Comparison of ENCODE assay signal across 19 cellular contexts in the genomic region with DNA sequence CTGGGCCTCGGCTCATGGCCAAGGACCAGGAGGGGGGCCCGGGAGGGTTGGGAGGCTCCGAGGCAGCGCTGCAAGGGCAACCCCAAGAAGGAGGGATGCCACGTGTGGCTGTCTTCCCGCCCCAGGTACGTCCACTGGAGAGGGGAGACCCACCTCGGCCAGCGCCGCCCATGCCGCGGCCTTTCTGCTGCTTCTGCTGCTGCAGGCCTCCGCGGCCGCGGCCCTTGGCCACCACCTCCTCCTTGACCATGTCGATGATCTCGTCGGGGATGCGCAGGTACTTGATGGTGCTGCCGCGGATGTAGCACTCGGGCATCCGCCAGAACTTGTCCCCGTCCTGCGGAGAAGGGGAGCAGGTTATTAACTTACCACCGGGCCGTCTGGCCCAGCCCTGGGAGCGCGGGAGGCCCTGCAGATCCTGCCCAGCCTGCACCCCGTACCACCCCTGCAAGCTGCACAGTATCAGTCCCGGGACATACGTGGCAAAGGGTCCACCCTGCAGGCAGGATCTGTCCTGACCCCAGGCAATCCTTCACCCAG.
"Had no signal": no experiment of that assay in that cellular context is flagged by ENCODE, and none has a peak within 500 bp of the region (broad histone marks: within the 10 kb centered on the region; RNA-seq: fewer than 3 reads in every experiment).

No MANE protein-coding gene starts in this region.

- H3K4me2 ChIP-seq: neural progenitor cell had no signal

- H3K4me3 Mint-ChIP-seq: activated CD4-positive, alpha-beta memory T cell treated with anti-CD3 and anti-CD28 coated beads for 36 hours; activated T-cell treated with anti-CD3 and anti-CD28 coated beads, Interleukin-2, amount 50 U/mL, for 72 hours; neural progenitor cell; T-helper 17 cell had no signal

- H3K9ac ChIP-seq: neural progenitor cell, parathyroid adenoma had no signal

- H3K27me3 Mint-ChIP-seq: activated CD4-positive, alpha-beta memory T cell treated with anti-CD3 and anti-CD28 coated beads for 36 hours; naive B cell; T-helper 17 cell had no signal

- ATAC-seq: activated T-cell treated with anti-CD3 and anti-CD28 coated beads, Interleukin-2, amount 50 U/mL, for 72 hours; left lung; T-helper 17 cell had no signal

- H3K36me3 Mint-ChIP-seq: naive B cell had no signal

- H3K9me3 ChIP-seq: esophagus squamous epithelium, left lung, transverse colon had no signal

- H3K27ac Mint-ChIP-seq: activated T-cell treated with anti-CD3 and anti-CD28 coated beads, Interleukin-2, amount 50 U/mL, for 72 hours; T-helper 17 cell had no signal

- H3K9me3 Mint-ChIP-seq: activated CD4-positive, alpha-beta memory T cell treated with anti-CD3 and anti-CD28 coated beads for 36 hours; activated T-cell treated with anti-CD3 and anti-CD28 coated beads, Interleukin-2, amount 50 U/mL, for 72 hours; naive B cell; neural progenitor cell had no signal

- FAIRE-seq: endothelial cell of umbilical vein, kidney had no signal

- H3K4me3 ChIP-seq: esophagus squamous epithelium, left lung, neural progenitor cell, transverse colon had no signal

- H3K27me3 ChIP-seq: esophagus squamous epithelium, left lung, neural progenitor cell, transverse colon had no signal

- H2AFZ ChIP-seq: neural progenitor cell, parathyroid adenoma had no signal

- DNase-seq: activated CD4-positive, alpha-beta memory T cell treated with anti-CD3 and anti-CD28 coated beads for 36 hours; activated gamma-delta T cell; activated T-cell treated with anti-CD3 and anti-CD28 coated beads, Interleukin-2, amount 50 U/mL, for 72 hours; cortex of kidney; effector CD8-positive, alpha-beta T cell; esophagus squamous epithelium; hippocampal formation; kidney; left lung; mammary epithelial cell; naive B cell; stimulated activated CD4-positive, alpha-beta T cell treated with anti-CD3 and anti-CD28 coated beads, Interleukin-4, amount 100 ng/mL, for 24 hours; stimulated activated naive CD4-positive, alpha-beta T cell; T-helper 17 cell; transverse colon; WERI-Rb-1 had no signal

- H3K27ac ChIP-seq: neural progenitor cell, parathyroid adenoma, WERI-Rb-1 had no signal
